ENCODE assay signal across 1 cellular context in genomic region chr1:99599678-99600175, GRCh38.
TF ChIP-seq lines count a peak whose summit lies in the region.

No MANE protein-coding gene starts in this region.

TF ChIP-seq in K562, 482 proteins besides CTCF, POLR2A, EP300 and RAD21 (continued from another document and continues in another):
- TF ChIP-seq, protein P1, sequence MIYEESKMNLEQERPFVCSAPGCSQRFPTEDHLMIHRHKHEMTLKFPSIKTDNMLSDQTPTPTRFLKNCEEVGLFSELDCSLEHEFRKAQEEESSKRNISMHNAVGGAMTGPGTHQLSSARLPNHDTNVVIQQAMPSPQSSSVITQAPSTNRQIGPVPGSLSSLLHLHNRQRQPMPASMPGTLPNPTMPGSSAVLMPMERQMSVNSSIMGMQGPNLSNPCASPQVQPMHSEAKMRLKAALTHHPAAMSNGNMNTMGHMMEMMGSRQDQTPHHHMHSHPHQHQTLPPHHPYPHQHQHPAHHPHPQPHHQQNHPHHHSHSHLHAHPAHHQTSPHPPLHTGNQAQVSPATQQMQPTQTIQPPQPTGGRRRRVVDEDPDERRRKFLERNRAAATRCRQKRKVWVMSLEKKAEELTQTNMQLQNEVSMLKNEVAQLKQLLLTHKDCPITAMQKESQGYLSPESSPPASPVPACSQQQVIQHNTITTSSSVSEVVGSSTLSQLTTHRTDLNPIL (CRISPR knock-in tag; IDR thresholded peaks at IDR 0.05) = no peak
- no peak for TF ChIP-seq HNRNPH1 (optimal IDR thresholded peaks at IDR 0.05; ENCODE audit: low read depth, low read length)
- no peak for TF ChIP-seq MED1 (CRISPR knock-in tag; IDR thresholded peaks at IDR 0.05; ENCODE audit: borderline replicate concordance)
- TF ChIP-seq GTF2E2 (tag; IDR thresholded peaks at IDR 0.05) = no peak
- TF ChIP-seq ARID3A (IDR thresholded peaks at IDR 0.05; ENCODE audit: borderline replicate concordance, low read depth, low read length) = peak; percentile 86
- TF ChIP-seq PATZ1 (CRISPR knock-in tag; IDR thresholded peaks at IDR 0.05; ENCODE audit: borderline replicate concordance) = no peak
- no peak for TF ChIP-seq CSDE1 (IDR thresholded peaks at IDR 0.05)
- TF ChIP-seq MTA3 (IDR thresholded peaks at IDR 0.05; ENCODE audit: borderline replicate concordance) = peak; percentile 83; the same call in 1 of the 2 replicates
- TF ChIP-seq POLR3G (IDR thresholded peaks at IDR 0.05; ENCODE audit: extremely low read depth, insufficient read length, insufficient replicate concordance) = no peak
- TF ChIP-seq DACH1 (IDR thresholded peaks at IDR 0.05; ENCODE audit: partially characterized antibody) = peak; percentile 56
- no peak for TF ChIP-seq PRMT5 (CRISPR knock-in tag; IDR thresholded peaks at IDR 0.05)
- TF ChIP-seq, protein P2, sequence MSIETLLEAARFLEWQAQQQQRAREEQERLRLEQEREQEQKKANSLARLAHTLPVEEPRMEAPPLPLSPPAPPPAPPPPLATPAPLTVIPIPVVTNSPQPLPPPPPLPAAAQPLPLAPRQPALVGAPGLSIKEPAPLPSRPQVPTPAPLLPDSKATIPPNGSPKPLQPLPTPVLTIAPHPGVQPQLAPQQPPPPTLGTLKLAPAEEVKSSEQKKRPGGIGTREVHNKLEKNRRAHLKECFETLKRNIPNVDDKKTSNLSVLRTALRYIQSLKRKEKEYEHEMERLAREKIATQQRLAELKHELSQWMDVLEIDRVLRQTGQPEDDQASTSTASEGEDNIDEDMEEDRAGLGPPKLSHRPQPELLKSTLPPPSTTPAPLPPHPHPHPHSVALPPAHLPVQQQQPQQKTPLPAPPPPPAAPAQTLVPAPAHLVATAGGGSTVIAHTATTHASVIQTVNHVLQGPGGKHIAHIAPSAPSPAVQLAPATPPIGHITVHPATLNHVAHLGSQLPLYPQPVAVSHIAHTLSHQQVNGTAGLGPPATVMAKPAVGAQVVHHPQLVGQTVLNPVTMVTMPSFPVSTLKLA (conservative IDR thresholded peaks at IDR 0.05) = peak in 1 of 2 experiments; percentile 37; a peak in 1 of 4 replicates
- TF ChIP-seq CAMTA2 (CRISPR knock-in tag; conservative IDR thresholded peaks at IDR 0.05) = no peak
- TF ChIP-seq MBD1 (CRISPR knock-in tag; IDR thresholded peaks at IDR 0.05) = no peak
- TF ChIP-seq SMARCB1 (IDR thresholded peaks at IDR 0.05; ENCODE audit: insufficient read length, low read depth) = no peak
- TF ChIP-seq TBL1XR1 (IDR thresholded peaks at IDR 0.05; ENCODE audit: low read length in 2 of 2) = peak in 1 of 2 experiments; percentile 91; a peak in 2 of 4 replicates
- TF ChIP-seq TAF1 (IDR thresholded peaks at IDR 0.05; ENCODE audit: control insufficient read depth, extremely low read depth, insufficient read depth, low read length, severe bottlenecking) = no peak
- no peak for TF ChIP-seq HIVEP1 (CRISPR knock-in tag; IDR thresholded peaks at IDR 0.05)
- no peak for TF ChIP-seq ZNF347 (CRISPR knock-in tag; IDR thresholded peaks at IDR 0.05; ENCODE audit: low read depth)
- peak; percentile 65; the same call in 1 of the 2 replicates for TF ChIP-seq MECOM (CRISPR knock-in tag; IDR thresholded peaks at IDR 0.05)
- TF ChIP-seq ATF7 (IDR thresholded peaks at IDR 0.05) = peak; percentile 88
- TF ChIP-seq MGA (IDR thresholded peaks at IDR 0.05) = no peak
- TF ChIP-seq, protein P3, sequence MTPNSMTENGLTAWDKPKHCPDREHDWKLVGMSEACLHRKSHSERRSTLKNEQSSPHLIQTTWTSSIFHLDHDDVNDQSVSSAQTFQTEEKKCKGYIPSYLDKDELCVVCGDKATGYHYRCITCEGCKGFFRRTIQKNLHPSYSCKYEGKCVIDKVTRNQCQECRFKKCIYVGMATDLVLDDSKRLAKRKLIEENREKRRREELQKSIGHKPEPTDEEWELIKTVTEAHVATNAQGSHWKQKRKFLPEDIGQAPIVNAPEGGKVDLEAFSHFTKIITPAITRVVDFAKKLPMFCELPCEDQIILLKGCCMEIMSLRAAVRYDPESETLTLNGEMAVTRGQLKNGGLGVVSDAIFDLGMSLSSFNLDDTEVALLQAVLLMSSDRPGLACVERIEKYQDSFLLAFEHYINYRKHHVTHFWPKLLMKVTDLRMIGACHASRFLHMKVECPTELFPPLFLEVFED (CRISPR knock-in tag; conservative IDR thresholded peaks at IDR 0.05) = no peak
- TF ChIP-seq COPS2 (conservative IDR thresholded peaks at IDR 0.05) = no peak
- peak; percentile 90 for TF ChIP-seq TEAD4 (IDR thresholded peaks at IDR 0.05; ENCODE audit: low read length)
- no peak for TF ChIP-seq TEAD4 (CRISPR knock-in tag; IDR thresholded peaks at IDR 0.05; ENCODE audit: borderline replicate concordance)
- TF ChIP-seq SNRNP70 (optimal IDR thresholded peaks at IDR 0.05; ENCODE audit: low read depth, low read length) = no peak
- TF ChIP-seq EP400 (IDR thresholded peaks at IDR 0.05) = no peak; the same call in 1 of the 2 replicates
- TF ChIP-seq TCF3 (CRISPR knock-in tag; IDR thresholded peaks at IDR 0.05) = peak; percentile 88
- TF ChIP-seq TARDBP (IDR thresholded peaks at IDR 0.05) = no peak
- peak; percentile 81 for TF ChIP-seq XRCC5 (IDR thresholded peaks at IDR 0.05; ENCODE audit: low read depth, low read length)
